8 cellular contexts compared by ENCODE assay signal in the genomic region with DNA sequence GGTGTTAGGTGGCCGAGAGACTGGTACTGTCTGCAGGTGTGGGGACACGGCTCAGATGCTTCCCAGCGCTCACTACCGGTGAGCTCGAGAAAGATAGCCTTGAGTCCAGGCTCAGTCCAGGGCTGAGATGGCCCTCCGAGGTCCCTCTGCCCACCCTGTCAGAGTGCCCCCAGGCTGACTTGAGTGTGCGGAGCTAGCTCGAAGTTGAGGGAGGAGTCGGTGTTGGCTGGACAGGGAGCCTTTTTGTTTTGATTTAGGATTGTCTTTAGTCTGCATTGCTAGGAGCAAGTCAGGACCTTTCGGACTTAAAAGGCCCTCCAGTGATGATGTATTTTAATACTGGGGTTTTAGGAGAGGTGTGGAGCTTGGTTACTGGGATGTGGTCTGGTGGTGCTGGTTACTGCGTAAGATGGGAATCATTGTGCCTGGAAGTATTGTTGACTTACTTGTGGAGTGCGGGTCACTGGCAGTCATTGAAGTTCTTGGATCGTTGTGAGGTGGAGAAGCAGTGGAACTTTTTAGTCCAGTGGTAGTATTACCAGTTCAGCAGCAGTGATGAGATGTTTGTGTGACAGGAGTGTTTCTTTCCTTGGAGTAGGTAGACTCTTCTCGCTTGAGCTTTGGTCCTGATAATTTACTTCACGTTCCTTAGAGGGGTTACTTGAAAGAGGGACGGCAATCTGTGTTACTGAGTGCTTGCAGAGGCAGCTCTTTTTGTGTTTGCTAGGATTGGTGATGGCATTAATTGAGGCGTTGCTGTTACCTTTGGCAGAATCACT. TPM values are rescaled to one million over a fixed set of nuclear protein-coding genes. Genes with fewer than 3 reads are reported as not detected.
DNase-seq lines count a peak whose midpoint lies in the region; ATAC-seq and TF ChIP-seq lines count a peak whose summit lies in the region.

No MANE protein-coding gene starts in this region.

- H3K36me3 Mint-ChIP-seq in activated T-cell treated with anti-CD3 and anti-CD28 coated beads, Interleukin-2, amount 50 U/mL, for 24 hours (ENCODE audit: low read depth), result peaks cover 26% of the 10 kb centered on the region

- H3K36me3 ChIP-seq in PC-3 (ENCODE audit: low read depth, low read length) (no peaks in the 10 kb centered on the region), duodenal mucosa (ENCODE audit: control insufficient read depth in 1 of 2, insufficient read depth in 2 of 2, low read length in 2 of 2) (no peaks in the 10 kb centered on the region), mucosa of descending colon (ENCODE audit: low read depth) (no peaks in the 10 kb centered on the region)

- DNase-seq in activated T-cell treated with anti-CD3 and anti-CD28 coated beads, Interleukin-2, amount 50 U/mL, for 24 hours, result no peak
- DNase-seq in activated T-cell treated with anti-CD3 and anti-CD28 coated beads, Interleukin-2, amount 50 U/mL, for 1 hour, result no peak
- DNase-seq in PC-3 (peak; percentile 11), mucosa of descending colon (no peak), activated gamma-delta T cell (lab: John Stamatoyannopoulos, UW) (no peak), kidney tubule cell (ENCODE audit: low spot score) (no peak), GM10266 (ENCODE audit: extremely low spot score) (no peak)

- peaks cover 26% of the 10 kb centered on the region for H3K79me2 ChIP-seq in PC-3 (ENCODE audit: low read length)

- H3K4me1 ChIP-seq in PC-3 (ENCODE audit: insufficient read depth, low read length), result peaks cover 14% of the 10 kb centered on the region; the same call in 1 of the 2 replicates
- H3K4me1 ChIP-seq in duodenal mucosa (ENCODE audit: control insufficient read depth in 1 of 2, insufficient read depth in 2 of 2, low read length in 2 of 2), result peaks cover 8 to 15% of the 10 kb centered on the region in 2 donors
- H3K4me1 ChIP-seq in mucosa of descending colon (ENCODE audit: low read depth), result peaks cover 18% of the 10 kb centered on the region

- peak overlapping the region; percentile 97 for H3K4me3 Mint-ChIP-seq in activated T-cell treated with anti-CD3 and anti-CD28 coated beads, Interleukin-2, amount 50 U/mL, for 24 hours

- no peaks in the 10 kb centered on the region for H3K27me3 ChIP-seq in PC-3 (ENCODE audit: low read length)
- no peaks in the 10 kb centered on the region for H3K27me3 ChIP-seq in duodenal mucosa (ENCODE audit: control insufficient read depth in 1 of 2, insufficient read depth in 2 of 2, low read length in 2 of 2)

- no TSS peak for BruUV-seq in PC-3 (replicated peaks; lab: Mats Ljungman, UMichigan)

- H3K9ac ChIP-seq in PC-3 (ENCODE audit: low read length) (peak overlapping the region; percentile 77), duodenal mucosa (ENCODE audit: low read depth in 1 of 2, low read length in 2 of 2) (peak overlapping the region; percentile 78 to 91)

- H3K27ac ChIP-seq in PC-3 (ENCODE audit: low read length), result peak overlapping the region; percentile 44
- peak overlapping the region; percentile 66 for H3K27ac ChIP-seq in duodenal mucosa (ENCODE audit: low read depth, low read length)

- peaks cover 44% of the 10 kb centered on the region for H3K4me1 Mint-ChIP-seq in activated T-cell treated with anti-CD3 and anti-CD28 coated beads, Interleukin-2, amount 50 U/mL, for 24 hours (ENCODE audit: low read depth)

- ATAC-seq in PC-3, result peak; percentile 5
- peak; percentile 1 for ATAC-seq in mucosa of descending colon

- H3F3A ChIP-seq in PC-3 (ENCODE audit: low read length, unreplicated experiment), result no peaks in the 10 kb centered on the region

- no peaks in the 10 kb centered on the region for H4K20me1 ChIP-seq in PC-3 (ENCODE audit: low read length)

- no peaks in the 10 kb centered on the region for H3K9me3 Mint-ChIP-seq in activated T-cell treated with anti-CD3 and anti-CD28 coated beads, Interleukin-2, amount 50 U/mL, for 24 hours

- no peak; the same call in 1 of the 2 replicates for TF ChIP-seq CTCF in PC-3 (conservative IDR thresholded peaks at IDR 0.05; ENCODE audit: low read depth, low read length)
- TF ChIP-seq CTCF in mucosa of descending colon (IDR thresholded peaks at IDR 0.05), result no peak
- no peak for TF ChIP-seq CTCF in GM10266 (IDR thresholded peaks at IDR 0.05; ENCODE audit: control insufficient read depth, insufficient read depth, low read depth, missing control alignments)

- H3K27ac Mint-ChIP-seq in activated T-cell treated with anti-CD3 and anti-CD28 coated beads, Interleukin-2, amount 50 U/mL, for 24 hours, result peak overlapping the region; percentile 75

- H3K9me2 ChIP-seq in PC-3 (replicated peaks; ENCODE audit: low read length), result no peaks in the 10 kb centered on the region

- H2AFZ ChIP-seq in PC-3 (ENCODE audit: low read length), result peak overlapping the region; percentile 90

- intact Hi-C loops in PC-3 (cut with micrococcal nuclease), result loop anchor here (10.0 kb wide), 1 partner anchor 55 kb away; no protein-coding TSS in a partner anchor
- intact Hi-C loops in mucosa of descending colon (cut with DNase I, micrococcal nuclease), result no loop called here

- peak overlapping the region; percentile 90 for H3K4me2 ChIP-seq in PC-3 (ENCODE audit: low read length)

- H3K9me3 ChIP-seq in PC-3 (ENCODE audit: low read length), result no peaks in the 10 kb centered on the region
- no peaks in the 10 kb centered on the region for H3K9me3 ChIP-seq in duodenal mucosa (ENCODE audit: control insufficient read depth in 1 of 2, low read length in 2 of 2)
- H3K9me3 ChIP-seq in mucosa of descending colon, result no peaks in the 10 kb centered on the region

- H3K4me3 ChIP-seq in PC-3 (ENCODE audit: low read length) (peak overlapping the region; percentile 84), duodenal mucosa (ENCODE audit: low read depth in 1 of 2, low read length in 2 of 2) (peak overlapping the region; percentile 92 to 93), mucosa of descending colon (peak overlapping the region; percentile 70)

- CTCF ChIA-PET in PC-3 (lab: Charles Lee), result no interaction called here

- POLR2A ChIA-PET in PC-3 (lab: Charles Lee; ENCODE audit: unreplicated experiment), result no interaction called here

- no peaks in the 10 kb centered on the region for H3K27me3 Mint-ChIP-seq in activated T-cell treated with anti-CD3 and anti-CD28 coated beads, Interleukin-2, amount 50 U/mL, for 24 hours

RNA-seq across cellular contexts. Expression of a gene that starts 0.6 kb away (rescaled TPM):
- total RNA-seq in PC-3 (2014; rRNA removed) (1.6 and 4.4 TPM in 2 replicates), mucosa of descending colon (1 to 10 TPM; 6.0 to 9.8 (median 7.4) TPM)

RNA-seq across cellular contexts. Expression of a gene that starts 0.7 kb away (rescaled TPM):
- 44.2 and 44.9 TPM in 2 replicates for total RNA-seq in PC-3 (2014; rRNA removed)
- 10 to 100 TPM; 27.6 to 42.0 (median 36.7) TPM for total RNA-seq in mucosa of descending colon
